In the genomic region with DNA sequence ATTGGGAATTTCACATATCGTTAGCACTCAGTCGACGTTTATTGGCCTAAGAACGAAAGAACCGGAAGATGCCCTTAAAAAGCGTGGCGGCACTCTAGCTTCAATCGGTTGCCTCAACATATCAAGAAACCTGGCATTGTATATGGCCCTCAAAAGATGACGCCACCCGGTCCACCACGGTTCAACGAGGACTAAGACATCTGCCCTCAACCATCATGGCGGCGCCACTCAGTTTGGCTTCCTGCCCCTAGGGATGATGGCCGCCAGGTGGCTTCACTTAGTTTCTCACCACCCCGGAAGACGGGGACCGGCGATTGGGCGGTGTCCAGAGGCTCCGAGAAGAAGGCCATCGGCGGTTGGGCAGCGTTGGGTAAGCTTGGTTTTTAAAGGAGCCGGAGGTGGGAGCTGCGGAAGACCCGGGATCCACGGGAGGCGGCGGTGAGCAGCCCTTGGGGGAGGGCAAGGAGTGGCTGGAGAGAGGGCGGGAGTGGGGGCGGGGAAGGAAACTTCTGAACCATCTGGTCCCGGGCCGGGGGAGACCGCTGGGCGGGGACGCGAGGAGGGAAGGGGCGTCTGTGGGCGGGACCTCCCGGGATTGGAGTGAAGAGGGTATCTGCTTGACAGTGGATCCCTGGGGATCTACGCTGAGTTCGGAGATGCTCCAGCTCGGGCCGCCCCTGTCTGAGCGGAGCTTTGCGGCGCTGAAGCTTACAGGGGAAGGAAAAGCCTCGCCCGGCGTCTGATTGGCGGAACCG, we compare ENCODE assay signal across 8 cellular contexts. TPM values are rescaled to one million over a fixed set of nuclear protein-coding genes. Genes with fewer than 3 reads are reported as not detected.
DNase-seq lines count a peak whose midpoint lies in the region; ATAC-seq and TF ChIP-seq lines count a peak whose summit lies in the region.

TSS of gene PRR14 (plus strand) at position 592 of the 755 bp plus-strand sequence. CDS start 686 bp downstream, outside the sequence.

- DNase-seq in NCI-H187 treated with DMSO at 0.1 percent for 48 hours (lab: John Stamatoyannopoulos, UW) (peak; percentile 91), anterior cingulate cortex (lab: John Stamatoyannopoulos, UW) (peak; percentile 93 to 100 (median 99)), left ventricle myocardium superior (peak; percentile 100), prostate gland (ENCODE audit: low spot score) (peak; percentile 100)

- peak in 3 of 4 experiments; percentile 41 to 87 (median 78) for TF ChIP-seq CTCF in prostate gland (IDR thresholded peaks at IDR 0.05)

- H3K4me1 ChIP-seq in prostate gland (replicated peaks): peaks cover 12% of the 10 kb centered on the region
- H3K4me1 ChIP-seq in urinary bladder (ENCODE audit: insufficient read depth): no peaks in the 10 kb centered on the region

- 1% methylated on average over 53 of the region's 53 CpGs for WGBS in prostate gland
- under 1% methylated on average over 53 of the region's 53 CpGs for WGBS in urinary bladder

- no peaks in the 10 kb centered on the region for H3K9me3 ChIP-seq in prostate gland

- no peaks in the 10 kb centered on the region for H3K27me3 ChIP-seq in prostate gland (replicated peaks; ENCODE audit: insufficient read depth)

- ATAC-seq in GM18499 (IDR thresholded peaks at IDR 0.05; ENCODE audit: insufficient read depth, unreplicated experiment) (peak; percentile 67), HG02943 (IDR thresholded peaks at IDR 0.05; ENCODE audit: low read depth, unreplicated experiment) (peak; percentile 68), left ventricle myocardium superior (peak; percentile 93)

- intact Hi-C loops in T-helper 2 cell treated with Interferon-gamma antibody and Interleukin-4, amounts not matched to agents 100 ng/mL and 5 ng/mL, for 36 hours (cut with micrococcal nuclease): loop anchor here (1.0 to 2.0 kb wide), 7 partner anchors 8 to 124 kb away; partner anchors contain the start of genes FBRS, ZNF764, ZNF768 and ZNF785
- intact Hi-C loops in left ventricle myocardium superior (cut with micrococcal nuclease): no loop called here
- intact Hi-C loops in prostate gland (cut with DNase I): loop anchor here (5.0 to 10.0 kb wide), 3 partner anchors 78 to 846 kb away; partner anchors contain the start of genes ALDOA, MAZ and ZNF688

- H3K36me3 ChIP-seq in prostate gland (peaks cover 0 to 12% of the 10 kb centered on the region in 2 donors), urinary bladder (ENCODE audit: insufficient read depth) (peaks cover 1% of the 10 kb centered on the region)

- H3K4me3 ChIP-seq in prostate gland (peak within 1 kb of the TSS; percentile 59 to 75), urinary bladder (ENCODE audit: low read depth, low read length) (peak within 1 kb of the TSS; percentile 53)

- TF ChIP-seq POLR2A in prostate gland (IDR thresholded peaks at IDR 0.05): peak; percentile 22

- H3K27ac ChIP-seq in prostate gland (peak within 1 kb of the TSS; percentile 91 to 95), urinary bladder (ENCODE audit: low read depth) (peak within 1 kb of the TSS; percentile 87)

RNA-seq across cellular contexts. Expression of gene PRR14, which starts in this region (rescaled TPM):
- 71.0 and 71.4 TPM in 2 replicates for total RNA-seq in T-helper 2 cell treated with Interferon-gamma antibody and Interleukin-4, amounts not matched to agents 100 ng/mL and 5 ng/mL, for 36 hours
- total RNA-seq in left ventricle myocardium superior (22.0 TPM), prostate gland (10 to 100 TPM; 37.5 to 66.7 TPM), urinary bladder (6.9 TPM)
- 55.3 TPM for polyA plus RNA-seq in urinary bladder

Comparison
In these comparisons a context has a peak if more than half of its experiments do, and no peak if none do; other contexts are left out.
1. Peak in every context shown above with its lines: DNase-seq, ATAC-seq, H3K4me3 ChIP-seq and H3K27ac ChIP-seq.